24 cellular contexts compared by ENCODE assay signal in genomic region chrX:68703849-68704248, GRCh38. TPM values are rescaled to one million over a fixed set of nuclear protein-coding genes. Genes with fewer than 3 reads are reported as not detected.
DNase-seq lines count a peak whose midpoint lies in the region; ATAC-seq, FAIRE-seq and TF ChIP-seq lines count a peak whose summit lies in the region.
"Had no signal": no experiment of that assay in that cellular context is flagged by ENCODE, and none has a peak within 500 bp of the region (broad histone marks: within the 10 kb centered on the region; RNA-seq: fewer than 3 reads in every experiment).

No MANE protein-coding gene starts in this region.

- FAIRE-seq in endothelial cell of umbilical vein (lab: Jason Lieb, UNC) = no peak
- FAIRE-seq: colon had no signal

- H3K27ac Mint-ChIP-seq in activated CD8-positive, alpha-beta T cell treated with anti-CD3 and anti-CD28 coated beads, Interleukin-2, amount 10 ng/mL, durations not matched to agents 7 days and 5 days = no peak overlapping the region
- no peak overlapping the region for H3K27ac Mint-ChIP-seq in activated CD8-positive, alpha-beta T cell treated with anti-CD3 and anti-CD28 coated beads for 36 hours
- H3K27ac Mint-ChIP-seq: activated T-helper 2 cell treated with anti-CD3 and anti-CD28 coated beads, Interferon-gamma antibody, Interleukin-2, Interleukin-4, amounts not matched to agents 10 μg/mL and 5 μg/mL and 100 μg/mL, durations not matched to agents 14 hours and 24 hours and 36 hours; B cell had no signal

- no peak for TF ChIP-seq CTCF in activated CD8-positive, alpha-beta T cell treated with anti-CD3 and anti-CD28 coated beads for 36 hours (IDR thresholded peaks at IDR 0.05)
- TF ChIP-seq CTCF in endothelial cell of umbilical vein (IDR thresholded peaks at IDR 0.05; ENCODE audit: extremely low read depth in 1 of 2, insufficient read depth in 1 of 2, low read depth in 1 of 2, low read length in 2 of 2) = no peak
- TF ChIP-seq CTCF in gastrocnemius medialis (IDR thresholded peaks at IDR 0.05 in 4 of 5, conservative IDR thresholded peaks at IDR 0.05 in 1 of 5) = no peak

- peak; percentile 33 for ATAC-seq in activated CD8-positive, alpha-beta T cell treated with anti-CD3 and anti-CD28 coated beads, Interleukin-2, amount 10 ng/mL, durations not matched to agents 7 days and 5 days
- no peak for ATAC-seq in activated CD8-positive, alpha-beta T cell treated with anti-CD3 and anti-CD28 coated beads for 36 hours
- ATAC-seq in gastrocnemius medialis (no peak), HG03457 (IDR thresholded peaks at IDR 0.05; ENCODE audit: unreplicated experiment) (no peak)

- H3K9me1 ChIP-seq in endothelial cell of umbilical vein (replicated peaks; ENCODE audit: control insufficient read depth, extremely low read depth, insufficient read depth, low read length) = no peaks in the 10 kb centered on the region

- no peaks in the 10 kb centered on the region for H4K20me1 ChIP-seq in endothelial cell of umbilical vein (replicated peaks; ENCODE audit: control insufficient read depth, extremely low read depth, insufficient read depth, low read length)

- peaks cover 58% of the 10 kb centered on the region for H3K79me2 ChIP-seq in endothelial cell of umbilical vein (ENCODE audit: control insufficient read depth, insufficient read depth, low read length)

- CTCF ChIA-PET in activated CD8-positive, alpha-beta T cell treated with anti-CD3 and anti-CD28 coated beads, Interleukin-2, amount 10 ng/mL, durations not matched to agents 7 days and 5 days (lab: Charles Lee) = no interaction called here
- CTCF ChIA-PET in activated CD8-positive, alpha-beta T cell treated with anti-CD3 and anti-CD28 coated beads for 36 hours (lab: Charles Lee) = interaction anchor here (1.1 kb wide), 1 partner anchor 507 kb away, joined by 3 read pairs; no protein-coding TSS in a partner anchor
- CTCF ChIA-PET in endothelial cell of umbilical vein (lab: Charles Lee) = no interaction called here

- peak overlapping the region; percentile 16 for H3K4me2 ChIP-seq in endothelial cell of umbilical vein (ENCODE audit: insufficient read depth, low read length)

- H3K27ac ChIP-seq in endothelial cell of umbilical vein (ENCODE audit: insufficient read depth, low read depth, low read length) (peak overlapping the region; percentile 45), gastrocnemius medialis (peak overlapping the region; percentile 11 to 54 (median 36))
- H3K27ac ChIP-seq: brain microvascular endothelial cell, SK-N-MC, tibial artery had no signal

- POLR2A ChIA-PET in activated CD8-positive, alpha-beta T cell treated with anti-CD3 and anti-CD28 coated beads, Interleukin-2, amount 10 ng/mL, durations not matched to agents 7 days and 5 days (lab: Charles Lee) = no interaction called here
- POLR2A ChIA-PET in activated CD8-positive, alpha-beta T cell treated with anti-CD3 and anti-CD28 coated beads for 36 hours (lab: Charles Lee) = no interaction called here
- POLR2A ChIA-PET in endothelial cell of umbilical vein (lab: Charles Lee) = no interaction called here

- no peaks in the 10 kb centered on the region for H3K27me3 Mint-ChIP-seq in activated CD8-positive, alpha-beta T cell treated with anti-CD3 and anti-CD28 coated beads, Interleukin-2, amount 10 ng/mL, durations not matched to agents 7 days and 5 days (ENCODE audit: low read depth)
- H3K27me3 Mint-ChIP-seq in activated CD8-positive, alpha-beta T cell treated with anti-CD3 and anti-CD28 coated beads for 36 hours = no peaks in the 10 kb centered on the region
- H3K27me3 Mint-ChIP-seq: B cell had no signal

- no peak overlapping the region for H3K9ac ChIP-seq in endothelial cell of umbilical vein (replicated peaks; ENCODE audit: extremely low read depth, insufficient read depth, low read length)

- peaks cover 10% of the 10 kb centered on the region for H3K4me1 Mint-ChIP-seq in activated CD8-positive, alpha-beta T cell treated with anti-CD3 and anti-CD28 coated beads, Interleukin-2, amount 10 ng/mL, durations not matched to agents 7 days and 5 days (ENCODE audit: low read depth)
- no peaks in the 10 kb centered on the region for H3K4me1 Mint-ChIP-seq in activated CD8-positive, alpha-beta T cell treated with anti-CD3 and anti-CD28 coated beads for 36 hours (ENCODE audit: low read depth)
- H3K4me1 Mint-ChIP-seq: B cell, neural crest cell had no signal

- in situ Hi-C loops in KBM-7 (cut with MboI; ENCODE audit: low pct_unique_long_range_greater_than_20kb, low sequenced_read_pairs) (loop anchor here (25.0 kb wide), 2 partner anchors 192 to 517 kb away; no protein-coding TSS in a partner anchor), gastrocnemius medialis (cut with MboI; ENCODE audit: low sequenced_read_pairs in 4 of 4) (loop anchor here (25.0 kb wide), 3 partner anchors 92 to 517 kb away; no protein-coding TSS in a partner anchor)

- BruUV-seq in endothelial cell of umbilical vein (replicated peaks; lab: Mats Ljungman, UMichigan) = no TSS peak

- no peak overlapping the region for H3K4me3 Mint-ChIP-seq in activated CD8-positive, alpha-beta T cell treated with anti-CD3 and anti-CD28 coated beads, Interleukin-2, amount 10 ng/mL, durations not matched to agents 7 days and 5 days
- no peak overlapping the region for H3K4me3 Mint-ChIP-seq in activated CD8-positive, alpha-beta T cell treated with anti-CD3 and anti-CD28 coated beads for 36 hours
- H3K4me3 Mint-ChIP-seq: B cell, neural crest cell had no signal

- H2AFZ ChIP-seq in endothelial cell of umbilical vein (ENCODE audit: low read depth, low read length) = peak overlapping the region; percentile 3

- no peaks in the 10 kb centered on the region for H3K9me3 Mint-ChIP-seq in activated CD8-positive, alpha-beta T cell treated with anti-CD3 and anti-CD28 coated beads, Interleukin-2, amount 10 ng/mL, durations not matched to agents 7 days and 5 days (ENCODE audit: insufficient read depth)
- H3K9me3 Mint-ChIP-seq in activated CD8-positive, alpha-beta T cell treated with anti-CD3 and anti-CD28 coated beads for 36 hours = no peaks in the 10 kb centered on the region
- H3K9me3 Mint-ChIP-seq: activated T-helper 2 cell treated with anti-CD3 and anti-CD28 coated beads, Interferon-gamma antibody, Interleukin-2, Interleukin-4, amounts not matched to agents 10 μg/mL and 5 μg/mL and 100 μg/mL, durations not matched to agents 14 hours and 24 hours and 36 hours had no signal

- dilution Hi-C loops in endothelial cell of umbilical vein (cut with MboI; ENCODE audit: extremely low pct_ligation_motif_present, low sequenced_read_pairs) = no loop called here

- H3K36me3 ChIP-seq in endothelial cell of umbilical vein (ENCODE audit: control insufficient read depth in 2 of 2, extremely low read depth in 1 of 2, insufficient read depth in 2 of 2, low read length in 2 of 2) (no peaks in the 10 kb centered on the region), gastrocnemius medialis (no peaks in the 10 kb centered on the region)
- H3K36me3 ChIP-seq: brain microvascular endothelial cell, tibial artery had no signal

- no peaks in the 10 kb centered on the region for H3K27me3 ChIP-seq in endothelial cell of umbilical vein (ENCODE audit: control insufficient read depth in 2 of 2, insufficient read depth in 2 of 2, low read length in 2 of 2)
- no peaks in the 10 kb centered on the region for H3K27me3 ChIP-seq in gastrocnemius medialis
- H3K27me3 ChIP-seq: brain microvascular endothelial cell, tibial artery had no signal

- DNase-seq in activated CD8-positive, alpha-beta T cell treated with anti-CD3 and anti-CD28 coated beads, Interleukin-2, amount 10 ng/mL, durations not matched to agents 7 days and 5 days = no peak
- no peak for DNase-seq in activated CD8-positive, alpha-beta T cell treated with anti-CD3 and anti-CD28 coated beads for 36 hours
- DNase-seq in KBM-7 = peak; percentile 62
- no peak for DNase-seq in endothelial cell of umbilical vein (ENCODE audit: low read depth, low spot score)
- DNase-seq in gastrocnemius medialis = no peak
- DNase-seq in NCI-H1417 treated with DMSO at 0.1 percent for 48 hours (lab: John Stamatoyannopoulos, UW) = no peak
- DNase-seq in H4 (ENCODE audit: low spot score) = no peak
- DNase-seq: activated CD4-positive, alpha-beta T cell treated with anti-CD3 and anti-CD28 coated beads for 48 hours; activated CD8-positive, alpha-beta memory T cell treated with anti-CD3 and anti-CD28 coated beads, Interleukin-2, amount 50 U/mL, for 4 hours; brain microvascular endothelial cell; Calu3; NCI-H1694; NCI-H2171 treated with DMSO at 0.1 percent for 48 hours; NCI-H526; stimulated activated CD4-positive, alpha-beta T cell treated with anti-CD3 and anti-CD28 coated beads, Interleukin-4, amount 100 ng/mL, for 24 hours; stimulated activated naive CD4-positive, alpha-beta T cell treated with Interleukin-2 at 50 U/mL for 16 hours; T-helper 2 cell; tibial artery had no signal

- H3K4me3 ChIP-seq in endothelial cell of umbilical vein (replicated peaks in 1 of 3; ENCODE audit: insufficient read depth in 1 of 3, low read depth in 1 of 3, low read length in 3 of 3) (no peak overlapping the region), gastrocnemius medialis (no peak overlapping the region)
- H3K4me3 ChIP-seq: SK-N-MC, tibial artery had no signal

- H3K4me1 ChIP-seq in endothelial cell of umbilical vein (ENCODE audit: control insufficient read depth, extremely low read depth, insufficient read depth, low read length) (peaks cover 33% of the 10 kb centered on the region), gastrocnemius medialis (peaks cover 44 to 58% of the 10 kb centered on the region in 2 donors)
- H3K4me1 ChIP-seq: tibial artery had no signal

- no peaks in the 10 kb centered on the region for H3K36me3 Mint-ChIP-seq in activated CD8-positive, alpha-beta T cell treated with anti-CD3 and anti-CD28 coated beads, Interleukin-2, amount 10 ng/mL, durations not matched to agents 7 days and 5 days (ENCODE audit: low read depth)
- no peaks in the 10 kb centered on the region for H3K36me3 Mint-ChIP-seq in activated CD8-positive, alpha-beta T cell treated with anti-CD3 and anti-CD28 coated beads for 36 hours (ENCODE audit: low read depth)

- H3K9me3 ChIP-seq in endothelial cell of umbilical vein (replicated peaks; ENCODE audit: control insufficient read depth, insufficient read depth, low read length) (no peaks in the 10 kb centered on the region), gastrocnemius medialis (no peaks in the 10 kb centered on the region)
- H3K9me3 ChIP-seq: tibial artery had no signal

- no peak for TF ChIP-seq POLR2A in endothelial cell of umbilical vein (IDR thresholded peaks at IDR 0.05; ENCODE audit: low read depth, low read length)
- no peak for TF ChIP-seq POLR2A in gastrocnemius medialis (IDR thresholded peaks at IDR 0.05)

- intact Hi-C loops in activated CD8-positive, alpha-beta T cell treated with anti-CD3 and anti-CD28 coated beads for 36 hours (cut with micrococcal nuclease) = no loop called here
- intact Hi-C loops in endothelial cell of umbilical vein (cut with micrococcal nuclease) = no loop called here
- intact Hi-C loops in gastrocnemius medialis (cut with DNase I; ENCODE audit: low total_unique reads) = no loop called here

RNA-seq across cellular contexts. Expression of gene STARD8, which starts 56.4 kb away (rescaled TPM):
- total RNA-seq in activated CD8-positive, alpha-beta T cell treated with anti-CD3 and anti-CD28 coated beads, Interleukin-2, amount 10 ng/mL, durations not matched to agents 7 days and 5 days = under 1 TPM; 0.34 to 0.55 TPM
- under 1 TPM; 0.36 to 0.38 TPM for total RNA-seq in activated CD8-positive, alpha-beta T cell treated with anti-CD3 and anti-CD28 coated beads for 36 hours
- total RNA-seq in endothelial cell of umbilical vein (8.4 and 14.8 TPM in 2 replicates), gastrocnemius medialis (1 to 10 TPM; 6.6 to 9.4 (median 9.1) TPM)
- polyA plus RNA-seq in endothelial cell of umbilical vein = 6.3 and 6.8 TPM in 2 replicates
- polyA plus RNA-seq in endothelial cell of umbilical vein (2011; cell fraction: cytosol; rRNA removed) = 4.7 and 4.9 TPM in 2 replicates
- 13.8 and 15.7 TPM in 2 replicates for polyA plus RNA-seq in endothelial cell of umbilical vein (2011; cell fraction: nucleus; rRNA removed)
- polyA plus RNA-seq in endothelial cell of umbilical vein (2012) = 5.3 and 5.8 TPM in 2 replicates
- 12.5 and 12.7 TPM in 2 replicates for polyA minus RNA-seq in endothelial cell of umbilical vein
- 2.3 TPM for polyA minus RNA-seq in endothelial cell of umbilical vein (2011; cell fraction: cytosol; rRNA and poly(A)+ RNA removed)
- 6.0 and 7.1 TPM in 2 replicates for polyA minus RNA-seq in endothelial cell of umbilical vein (2011; cell fraction: nucleus; rRNA and poly(A)+ RNA removed)
- 2.7 and 3.1 TPM in 2 replicates for total RNA-seq in H4 (2014; rRNA removed; shearing (Covaris generic))
